Comparison of ENCODE assay signal across 2 cellular contexts in genomic region chr11:43557553-43558031, GRCh38.
A peak's percentile ranks its signal among the peaks of the same experiment; 100 is the strongest.
TF ChIP-seq lines count a peak whose summit lies in the region.

No MANE protein-coding gene starts in this region.

TF ChIP-seq in H1, 55 proteins besides CTCF, POLR2A, EP300 and RAD21:
- no peak for TF ChIP-seq EZH2 (IDR thresholded peaks at IDR 0.05; ENCODE audit: low read depth, low read length, severe bottlenecking)
- TF ChIP-seq SIN3A (conservative IDR thresholded peaks at IDR 0.05 in 1 of 2, IDR thresholded peaks at IDR 0.05 in 1 of 2; ENCODE audit: low read depth in 1 of 2, low read length in 2 of 2) = peak in 1 of 2 experiments; percentile 71; a peak in 1 of 4 replicates
- peak; percentile 85 for TF ChIP-seq CREB1 (IDR thresholded peaks at IDR 0.05)
- TF ChIP-seq CBX8 (IDR thresholded peaks at IDR 0.05; ENCODE audit: borderline replicate concordance, low read depth, low read length) = no peak
- no peak for TF ChIP-seq GTF2F1 (IDR thresholded peaks at IDR 0.05; ENCODE audit: borderline replicate concordance, low read depth, low read length)
- peak; percentile 20 for TF ChIP-seq KDM4A (IDR thresholded peaks at IDR 0.05; ENCODE audit: low read depth, low read length, severe bottlenecking)
- TF ChIP-seq, protein P1, sequence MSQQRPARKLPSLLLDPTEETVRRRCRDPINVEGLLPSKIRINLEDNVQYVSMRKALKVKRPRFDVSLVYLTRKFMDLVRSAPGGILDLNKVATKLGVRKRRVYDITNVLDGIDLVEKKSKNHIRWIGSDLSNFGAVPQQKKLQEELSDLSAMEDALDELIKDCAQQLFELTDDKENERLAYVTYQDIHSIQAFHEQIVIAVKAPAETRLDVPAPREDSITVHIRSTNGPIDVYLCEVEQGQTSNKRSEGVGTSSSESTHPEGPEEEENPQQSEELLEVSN (IDR thresholded peaks at IDR 0.05) = 0 out of 2 replicates have a peak, but pooled peaks have one; percentile 44
- TF ChIP-seq JUN (IDR thresholded peaks at IDR 0.05; ENCODE audit: low read depth, low read length) = no peak
- TF ChIP-seq BCL11A (IDR thresholded peaks at IDR 0.05; ENCODE audit: low read depth in 2 of 2, low read length in 2 of 2) = no peak
- no peak for TF ChIP-seq RNF2 (IDR thresholded peaks at IDR 0.05; ENCODE audit: borderline replicate concordance, low read depth, low read length, missing control alignments, poor library complexity, severe bottlenecking)
- TF ChIP-seq SUZ12 (IDR thresholded peaks at IDR 0.05; ENCODE audit: low read length) = no peak
- TF ChIP-seq CHD2 (IDR thresholded peaks at IDR 0.05; ENCODE audit: low read length) = no peak
- no peak for TF ChIP-seq YY1 (IDR thresholded peaks at IDR 0.05; ENCODE audit: low read depth, low read length)
- no peak for TF ChIP-seq SRF (IDR thresholded peaks at IDR 0.05; ENCODE audit: low read depth, low read length)
- no peak for TF ChIP-seq TCF12 (IDR thresholded peaks at IDR 0.05; ENCODE audit: low read depth, low read length)
- TF ChIP-seq, protein P2, sequence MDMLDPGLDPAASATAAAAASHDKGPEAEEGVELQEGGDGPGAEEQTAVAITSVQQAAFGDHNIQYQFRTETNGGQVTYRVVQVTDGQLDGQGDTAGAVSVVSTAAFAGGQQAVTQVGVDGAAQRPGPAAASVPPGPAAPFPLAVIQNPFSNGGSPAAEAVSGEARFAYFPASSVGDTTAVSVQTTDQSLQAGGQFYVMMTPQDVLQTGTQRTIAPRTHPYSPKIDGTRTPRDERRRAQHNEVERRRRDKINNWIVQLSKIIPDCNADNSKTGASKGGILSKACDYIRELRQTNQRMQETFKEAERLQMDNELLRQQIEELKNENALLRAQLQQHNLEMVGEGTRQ (IDR thresholded peaks at IDR 0.05; ENCODE audit: low read length) = 0 out of 2 replicates have a peak, but pooled peaks have one; percentile 10
- no peak for TF ChIP-seq CTBP2 (IDR thresholded peaks at IDR 0.05; ENCODE audit: borderline replicate concordance, insufficient read depth, insufficient read length, low read length)
- TF ChIP-seq SP2 (IDR thresholded peaks at IDR 0.05; ENCODE audit: low read length) = no peak
- no peak for TF ChIP-seq KDM5A (IDR thresholded peaks at IDR 0.05; ENCODE audit: low read length)
- no peak for TF ChIP-seq NANOG (IDR thresholded peaks at IDR 0.05; ENCODE audit: insufficient read depth, low read depth, low read length, poor library complexity, severe bottlenecking)
- TF ChIP-seq SAP30 (IDR thresholded peaks at IDR 0.05; ENCODE audit: insufficient read depth, insufficient replicate concordance, low read length) = no peak
- no peak for TF ChIP-seq TEAD4 (IDR thresholded peaks at IDR 0.05; ENCODE audit: low read depth, low read length)
- TF ChIP-seq TBP (IDR thresholded peaks at IDR 0.05; ENCODE audit: low read depth, low read length) = 0 out of 2 replicates have a peak, but pooled peaks have one; percentile 31
- no peak for TF ChIP-seq TAF1 (IDR thresholded peaks at IDR 0.05; ENCODE audit: low read depth, low read length)
- TF ChIP-seq NRF1 (IDR thresholded peaks at IDR 0.05; ENCODE audit: low read depth, low read length) = no peak
- TF ChIP-seq SP1 (IDR thresholded peaks at IDR 0.05; ENCODE audit: low read depth, low read length) = no peak
- no peak for TF ChIP-seq BRCA1 (IDR thresholded peaks at IDR 0.05; ENCODE audit: low read depth, low read length)
- TF ChIP-seq, protein P3, sequence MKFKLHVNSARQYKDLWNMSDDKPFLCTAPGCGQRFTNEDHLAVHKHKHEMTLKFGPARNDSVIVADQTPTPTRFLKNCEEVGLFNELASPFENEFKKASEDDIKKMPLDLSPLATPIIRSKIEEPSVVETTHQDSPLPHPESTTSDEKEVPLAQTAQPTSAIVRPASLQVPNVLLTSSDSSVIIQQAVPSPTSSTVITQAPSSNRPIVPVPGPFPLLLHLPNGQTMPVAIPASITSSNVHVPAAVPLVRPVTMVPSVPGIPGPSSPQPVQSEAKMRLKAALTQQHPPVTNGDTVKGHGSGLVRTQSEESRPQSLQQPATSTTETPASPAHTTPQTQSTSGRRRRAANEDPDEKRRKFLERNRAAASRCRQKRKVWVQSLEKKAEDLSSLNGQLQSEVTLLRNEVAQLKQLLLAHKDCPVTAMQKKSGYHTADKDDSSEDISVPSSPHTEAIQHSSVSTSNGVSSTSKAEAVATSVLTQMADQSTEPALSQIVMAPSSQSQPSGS (IDR thresholded peaks at IDR 0.05; ENCODE audit: low read length) = no peak
- peak; percentile 58; the same call in 1 of the 2 replicates for TF ChIP-seq EGR1 (IDR thresholded peaks at IDR 0.05; ENCODE audit: borderline replicate concordance, low read depth, low read length)
- TF ChIP-seq KDM1A (IDR thresholded peaks at IDR 0.05; ENCODE audit: borderline replicate concordance, low read length) = no peak
- no peak for TF ChIP-seq ASH2L (IDR thresholded peaks at IDR 0.05; ENCODE audit: low read length)
- no peak for TF ChIP-seq CEBPB (IDR thresholded peaks at IDR 0.05; ENCODE audit: low read depth, low read length)

TF ChIP-seq in neural cell, 6 proteins besides CTCF, POLR2A, EP300 and RAD21:
- no peak for TF ChIP-seq POLR2AphosphoS5 (IDR thresholded peaks at IDR 0.05)
- TF ChIP-seq, protein P4, sequence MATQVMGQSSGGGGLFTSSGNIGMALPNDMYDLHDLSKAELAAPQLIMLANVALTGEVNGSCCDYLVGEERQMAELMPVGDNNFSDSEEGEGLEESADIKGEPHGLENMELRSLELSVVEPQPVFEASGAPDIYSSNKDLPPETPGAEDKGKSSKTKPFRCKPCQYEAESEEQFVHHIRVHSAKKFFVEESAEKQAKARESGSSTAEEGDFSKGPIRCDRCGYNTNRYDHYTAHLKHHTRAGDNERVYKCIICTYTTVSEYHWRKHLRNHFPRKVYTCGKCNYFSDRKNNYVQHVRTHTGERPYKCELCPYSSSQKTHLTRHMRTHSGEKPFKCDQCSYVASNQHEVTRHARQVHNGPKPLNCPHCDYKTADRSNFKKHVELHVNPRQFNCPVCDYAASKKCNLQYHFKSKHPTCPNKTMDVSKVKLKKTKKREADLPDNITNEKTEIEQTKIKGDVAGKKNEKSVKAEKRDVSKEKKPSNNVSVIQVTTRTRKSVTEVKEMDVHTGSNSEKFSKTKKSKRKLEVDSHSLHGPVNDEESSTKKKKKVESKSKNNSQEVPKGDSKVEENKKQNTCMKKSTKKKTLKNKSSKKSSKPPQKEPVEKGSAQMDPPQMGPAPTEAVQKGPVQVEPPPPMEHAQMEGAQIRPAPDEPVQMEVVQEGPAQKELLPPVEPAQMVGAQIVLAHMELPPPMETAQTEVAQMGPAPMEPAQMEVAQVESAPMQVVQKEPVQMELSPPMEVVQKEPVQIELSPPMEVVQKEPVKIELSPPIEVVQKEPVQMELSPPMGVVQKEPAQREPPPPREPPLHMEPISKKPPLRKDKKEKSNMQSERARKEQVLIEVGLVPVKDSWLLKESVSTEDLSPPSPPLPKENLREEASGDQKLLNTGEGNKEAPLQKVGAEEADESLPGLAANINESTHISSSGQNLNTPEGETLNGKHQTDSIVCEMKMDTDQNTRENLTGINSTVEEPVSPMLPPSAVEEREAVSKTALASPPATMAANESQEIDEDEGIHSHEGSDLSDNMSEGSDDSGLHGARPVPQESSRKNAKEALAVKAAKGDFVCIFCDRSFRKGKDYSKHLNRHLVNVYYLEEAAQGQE (IDR thresholded peaks at IDR 0.05; ENCODE audit: borderline replicate concordance) = no peak
- no peak for TF ChIP-seq EZH2 (IDR thresholded peaks at IDR 0.05; ENCODE audit: borderline replicate concordance, insufficient read depth, low read length, poor library complexity, severe bottlenecking)
- no peak for TF ChIP-seq SMC3 (conservative IDR thresholded peaks at IDR 0.05; ENCODE audit: poor library complexity)
- no peak for TF ChIP-seq MXI1 (conservative IDR thresholded peaks at IDR 0.05; ENCODE audit: poor library complexity, severe bottlenecking)
- no peak for TF ChIP-seq TAF1 (IDR thresholded peaks at IDR 0.05; ENCODE audit: low read depth)
